ENCODE assay signal across 33 cellular contexts in genomic region chr2:102622646-102623045, GRCh38. TPM values are rescaled to one million over a fixed set of nuclear protein-coding genes. Genes with fewer than 3 reads are reported as not detected.
DNase-seq lines count a peak whose midpoint lies in the region; ATAC-seq, FAIRE-seq and TF ChIP-seq lines count a peak whose summit lies in the region.
"Had no signal": no experiment of that assay in that cellular context is flagged by ENCODE, and none has a peak within 500 bp of the region (broad histone marks: within the 10 kb centered on the region; RNA-seq: fewer than 3 reads in every experiment).

No MANE protein-coding gene starts in this region.

- no peaks in the 10 kb centered on the region for H4K20me1 ChIP-seq in GM12878 (ENCODE audit: control insufficient read depth, insufficient read depth)

- POLR2A ChIA-PET in GM12878 (lab: Charles Lee): interaction anchor here (1.3 kb wide), 1 partner anchor 15 kb away, joined by 4 read pairs; no protein-coding TSS in a partner anchor

- ATAC-seq in GM19035 (IDR thresholded peaks at IDR 0.05; ENCODE audit: unreplicated experiment): peak; percentile 45
- ATAC-seq in HG02870 (IDR thresholded peaks at IDR 0.05; ENCODE audit: unreplicated experiment): peak; percentile 64
- peak; percentile 56 for ATAC-seq in GM12878
- no peak for ATAC-seq in HG03439 (IDR thresholded peaks at IDR 0.05; ENCODE audit: unreplicated experiment)
- no peak for ATAC-seq in HG03521 (IDR thresholded peaks at IDR 0.05; ENCODE audit: unreplicated experiment)
- ATAC-seq: activated CD8-positive, alpha-beta T cell treated with anti-CD3 and anti-CD28 coated beads, Interleukin-2, amount 10 ng/mL, durations not matched to agents 7 days and 5 days; foreskin keratinocyte; heart right ventricle; naive thymus-derived CD4-positive, alpha-beta T cell; right cardiac atrium had no signal

- H3K4me1 ChIP-seq in GM12878 (ENCODE audit: control insufficient read depth, insufficient read depth, low read length) (no peaks in the 10 kb centered on the region), HAP-1 (no peaks in the 10 kb centered on the region)
- H3K4me1 ChIP-seq: foreskin keratinocyte had no signal

- TF ChIP-seq POLR2A in GM12878 (IDR thresholded peaks at IDR 0.05; ENCODE audit: low read depth, low read length): no peak

- SMC1A ChIA-PET in GM12878 (lab: Charles Lee; ENCODE audit: uncharacterized antibody, unreplicated experiment): interaction anchor here (1.5 kb wide), 1 partner anchor 12 kb away, joined by 4 read pairs; no protein-coding TSS in a partner anchor

- H3K9me3 ChIP-seq in GM12878 (replicated peaks; ENCODE audit: control insufficient read depth, insufficient read depth, low read length) (no peaks in the 10 kb centered on the region; the same call in 2 of the 3 replicates), HAP-1 (no peaks in the 10 kb centered on the region)
- H3K9me3 ChIP-seq: Caco-2, neutrophil, suprapubic skin had no signal

- H3K4me3 ChIP-seq in GM12878 (no peak overlapping the region; the same call in 1 of the 2 replicates), HAP-1 (no peak overlapping the region)
- H3K4me3 ChIP-seq: esophagus squamous epithelium, heart right ventricle, suprapubic skin had no signal

- TF ChIP-seq CTCF in C4-2B (conservative IDR thresholded peaks at IDR 0.05) (no peak), GM12878 (IDR thresholded peaks at IDR 0.05 in 2 of 3, conservative IDR thresholded peaks at IDR 0.05 in 1 of 3; ENCODE audit: control insufficient read depth in 2 of 3, extremely low read depth in 1 of 3, insufficient read depth in 1 of 3, low read depth in 3 of 3, low read length in 3 of 3) (no peak)

- peaks cover 6 to 12% of the 10 kb centered on the region in 2 experiments for H3K27me3 ChIP-seq in GM12878 (replicated peaks in 1 of 2; ENCODE audit: control insufficient read depth in 2 of 2, insufficient read depth in 2 of 2, low read length in 1 of 2)
- H3K27me3 ChIP-seq in HAP-1 (ENCODE audit: low read depth): peaks cover 25% of the 10 kb centered on the region

- H3K27ac Mint-ChIP-seq in activated naive CD4-positive, alpha-beta T cell treated with anti-CD3 and anti-CD28 coated beads for 36 hours: no peak overlapping the region
- H3K27ac Mint-ChIP-seq: activated CD8-positive, alpha-beta T cell treated with anti-CD3 and anti-CD28 coated beads, Interleukin-2, amount 10 ng/mL, durations not matched to agents 7 days and 5 days; activated naive CD4-positive, alpha-beta T cell treated with anti-CD3 and anti-CD28 coated beads, Interleukin-2, amount 50 U/mL, for 72 hours; activated T-helper 2 cell treated with anti-CD3 and anti-CD28 coated beads, Interferon-gamma antibody, Interleukin-2, Interleukin-4, amounts not matched to agents 10 μg/mL and 5 μg/mL and 100 μg/mL, durations not matched to agents 14 hours and 24 hours and 36 hours; CD14-positive monocyte; naive thymus-derived CD4-positive, alpha-beta T cell had no signal

- H3K9me3 Mint-ChIP-seq in activated naive CD4-positive, alpha-beta T cell treated with anti-CD3 and anti-CD28 coated beads for 36 hours: no peaks in the 10 kb centered on the region
- H3K9me3 Mint-ChIP-seq: activated naive CD4-positive, alpha-beta T cell treated with anti-CD3 and anti-CD28 coated beads, Interleukin-2, amount 50 U/mL, for 72 hours; activated T-helper 2 cell treated with anti-CD3 and anti-CD28 coated beads, Interferon-gamma antibody, Interleukin-2, Interleukin-4, amounts not matched to agents 10 μg/mL and 5 μg/mL and 100 μg/mL, durations not matched to agents 14 hours and 24 hours and 36 hours had no signal

- CTCF ChIA-PET in GM12878 (lab: Yijun Ruan, JAX): no interaction called here
- CTCF ChIA-PET in activated naive CD4-positive, alpha-beta T cell treated with anti-CD3 and anti-CD28 coated beads for 36 hours (lab: Charles Lee): no interaction called here

- no peak overlapping the region for H3K4me2 ChIP-seq in GM12878 (ENCODE audit: control insufficient read depth, insufficient read depth)

- H3K36me3 ChIP-seq in GM12878 (ENCODE audit: control insufficient read depth in 2 of 2, insufficient read depth in 2 of 2, low read length in 1 of 2): no peaks in the 10 kb centered on the region
- H3K36me3 ChIP-seq in HAP-1 (replicated peaks): no peaks in the 10 kb centered on the region
- H3K36me3 ChIP-seq: esophagus squamous epithelium, heart right ventricle, neutrophil, suprapubic skin had no signal

- no peaks in the 10 kb centered on the region for H3K36me3 Mint-ChIP-seq in activated naive CD4-positive, alpha-beta T cell treated with anti-CD3 and anti-CD28 coated beads for 36 hours (ENCODE audit: low read depth)
- H3K36me3 Mint-ChIP-seq: naive thymus-derived CD4-positive, alpha-beta T cell had no signal

- no peak overlapping the region for H3K4me3 Mint-ChIP-seq in activated naive CD4-positive, alpha-beta T cell treated with anti-CD3 and anti-CD28 coated beads for 36 hours
- H3K4me3 Mint-ChIP-seq: activated CD8-positive, alpha-beta T cell treated with anti-CD3 and anti-CD28 coated beads, Interleukin-2, amount 10 ng/mL, durations not matched to agents 7 days and 5 days; CD14-positive monocyte had no signal

- intact Hi-C loops in GM12878 (cut with micrococcal nuclease; ENCODE audit: unreplicated experiment): no loop called here
- intact Hi-C loops in activated naive CD4-positive, alpha-beta T cell treated with anti-CD3 and anti-CD28 coated beads for 36 hours (cut with micrococcal nuclease): no loop called here

- peaks cover 47% of the 10 kb centered on the region for H3K27me3 Mint-ChIP-seq in activated naive CD4-positive, alpha-beta T cell treated with anti-CD3 and anti-CD28 coated beads for 36 hours (ENCODE audit: low read depth)

- no peak for TF ChIP-seq EP300 in GM12878 (IDR thresholded peaks at IDR 0.05; ENCODE audit: borderline replicate concordance in 1 of 2, control insufficient read depth in 1 of 2, low read depth in 2 of 2, low read length in 2 of 2)

- FAIRE-seq in GM12878 (lab: Jason Lieb, UNC): no peak
- FAIRE-seq: G401.6, H1, HTR-8/SVneo, RCC 7860 had no signal

- H3K27ac ChIP-seq in C4-2B (peak overlapping the region; percentile 92; the same call in 1 of the 2 replicates), GM12878 (ENCODE audit: control insufficient read depth, insufficient read depth) (no peak overlapping the region)
- H3K27ac ChIP-seq: esophagus squamous epithelium, foreskin keratinocyte, heart right ventricle, neutrophil, suprapubic skin had no signal

- in situ Hi-C loops in GM12878 (cut with MboI) (no loop called here), HAP-1 (cut with MboI; ENCODE audit: low sequenced_read_pairs) (no loop called here)

- 16% methylated on average over 3 of the region's 3 CpGs for WGBS in GM12878 (ENCODE audit: insufficient coverage, insufficient replicate concordance, low lambda C conversion rate, missing lambda C conversion rate)

- TF ChIP-seq RAD21 in GM12878 (IDR thresholded peaks at IDR 0.05; ENCODE audit: insufficient read depth, low read depth, low read length): no peak

- BruUV-seq in GM12878 (replicated peaks; lab: Mats Ljungman, UMichigan): no TSS peak

- H3K4me1 Mint-ChIP-seq in activated naive CD4-positive, alpha-beta T cell treated with anti-CD3 and anti-CD28 coated beads for 36 hours (ENCODE audit: low read depth): peaks cover 12% of the 10 kb centered on the region

- no peak overlapping the region for H3K9ac ChIP-seq in GM12878 (ENCODE audit: control insufficient read depth, insufficient read depth, low read length)

- DNase-seq in GM12878 (ENCODE audit: low read depth, low spot score): no peak
- DNase-seq in activated naive CD4-positive, alpha-beta T cell treated with anti-CD3 and anti-CD28 coated beads for 36 hours: no peak
- DNase-seq in HAP-1 (ENCODE audit: low spot score in 2 of 2): no peak
- DNase-seq: activated CD8-positive, alpha-beta T cell treated with anti-CD3 and anti-CD28 coated beads, Interleukin-2, amount 10 ng/mL, durations not matched to agents 7 days and 5 days; Caco-2; DMS79; esophagus squamous epithelium; foreskin keratinocyte; heart right ventricle; KBM-7; naive thymus-derived CD4-positive, alpha-beta T cell; NCI-H1105 treated with DMSO at 0.1 percent for 48 hours; NCI-H1930; NCI-H2227 treated with DMSO at 0.1 percent for 48 hours; posterior cingulate gyrus; right cardiac atrium; SHP77 treated with DMSO at 0.1 percent for 48 hours; stimulated activated CD4-positive, alpha-beta T cell treated with anti-CD3 and anti-CD28 coated beads, Interleukin-1b, Interleukin-23, amount 100 ng/mL, for 48 hours; stimulated activated naive CD4-positive, alpha-beta T cell treated with Interleukin-2 at 50 U/mL for 16 hours had no signal

- RAD21 ChIA-PET in GM12878 (lab: Charles Lee; ENCODE audit: unreplicated experiment): no interaction called here

- no peak overlapping the region for H2AFZ ChIP-seq in GM12878 (ENCODE audit: control insufficient read depth, low read depth, low read length)

- no peaks in the 10 kb centered on the region for H3K79me2 ChIP-seq in GM12878 (ENCODE audit: control insufficient read depth, insufficient read depth, low read length)

TF ChIP-seq in GM12878, 131 proteins besides CTCF, POLR2A, EP300 and RAD21 (continues in another document):
- TF ChIP-seq, protein P1, sequence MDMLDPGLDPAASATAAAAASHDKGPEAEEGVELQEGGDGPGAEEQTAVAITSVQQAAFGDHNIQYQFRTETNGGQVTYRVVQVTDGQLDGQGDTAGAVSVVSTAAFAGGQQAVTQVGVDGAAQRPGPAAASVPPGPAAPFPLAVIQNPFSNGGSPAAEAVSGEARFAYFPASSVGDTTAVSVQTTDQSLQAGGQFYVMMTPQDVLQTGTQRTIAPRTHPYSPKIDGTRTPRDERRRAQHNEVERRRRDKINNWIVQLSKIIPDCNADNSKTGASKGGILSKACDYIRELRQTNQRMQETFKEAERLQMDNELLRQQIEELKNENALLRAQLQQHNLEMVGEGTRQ (IDR thresholded peaks at IDR 0.05; ENCODE audit: borderline replicate concordance, low read depth, low read length): no peak

RNA-seq across cellular contexts. Expression of gene SLC9A2, which starts 3.3 kb away (rescaled TPM):
- total RNA-seq in GM12878 (2013; cell fraction: nucleolus; rRNA removed): 0.73 and 2.1 TPM in 2 replicates
- total RNA-seq in GM12878 (2014; rRNA removed): 0.85 and 0.87 TPM in 2 replicates
- 0.76 and 1.2 TPM in 2 replicates for total RNA-seq in GM12878 (2014; rRNA removed; fragmentation: Illumina TruSeq; extraction: Trizol)
- 0.80 and 1.2 TPM in 2 replicates for total RNA-seq in GM12878 (2021)
- polyA plus RNA-seq in GM12878 (2011; ENCODE audit: low read depth): 0.08 TPM
- 0.81 and 0.99 TPM in 2 replicates for polyA plus RNA-seq in GM12878 (2011; rRNA removed)
- 0.35 and 0.36 TPM in 2 replicates for polyA plus RNA-seq in GM12878 (2011; cell fraction: cytosol; rRNA removed)
- 0.88 and 1.4 TPM in 2 replicates for polyA plus RNA-seq in GM12878 (2011; cell fraction: nucleus; rRNA removed)
- 0.13 and 0.15 TPM in 2 replicates for polyA plus RNA-seq in GM12878 (2012)
- polyA plus RNA-seq in GM12878 (2014; fragmentation: Illumina TruSeq; extraction: Trizol): 1.00 and 1.2 TPM in 2 replicates
- under 1 TPM; 0.13 to 0.26 TPM for polyA plus RNA-seq in GM12878 (2014; fragmentation: Nextera tagmentation; extraction: Ambion mirVana)
- polyA plus RNA-seq in GM12878 (2014; rRNA removed): 1.2 and 2.0 TPM in 2 replicates
- under 1 TPM; 0.29 to 0.70 TPM for polyA plus RNA-seq in GM12878 (2016; fragmentation: Nextera tagmentation; extraction: Ambion mirVana)
- polyA minus RNA-seq in GM12878 (2011; rRNA and poly(A)+ RNA removed): 0.67 and 1.1 TPM in 2 replicates
- 0.31 and 0.40 TPM in 2 replicates for polyA minus RNA-seq in GM12878 (2011; cell fraction: cytosol; rRNA and poly(A)+ RNA removed)
- polyA minus RNA-seq in GM12878 (2011; cell fraction: nucleus; rRNA and poly(A)+ RNA removed): 0.85 and 2.1 TPM in 2 replicates
- total RNA-seq in activated naive CD4-positive, alpha-beta T cell treated with anti-CD3 and anti-CD28 coated beads for 36 hours: under 1 TPM; 0.07 TPM
- total RNA-seq: activated CD8-positive, alpha-beta T cell treated with anti-CD3 and anti-CD28 coated beads, Interleukin-2, amount 10 ng/mL, durations not matched to agents 7 days and 5 days; activated T-helper 2 cell treated with anti-CD3 and anti-CD28 coated beads, Interferon-gamma antibody, Interleukin-2, Interleukin-4, amounts not matched to agents 10 μg/mL and 5 μg/mL and 100 μg/mL, durations not matched to agents 14 hours and 24 hours and 36 hours; naive thymus-derived CD4-positive, alpha-beta T cell had no signal
- polyA plus RNA-seq: CD14-positive monocyte had no signal

Comparison
In these comparisons a context has a peak if more than half of its experiments do, and no peak if none do; other contexts are left out.
1. ATAC-seq: peak in GM19035 (single experiment), HG02870 (single experiment) and GM12878 (single experiment); none in HG03439 (single experiment) and HG03521 (single experiment).